ENCODE assay signal across 8 cellular contexts in genomic region chr14:102592969-102593840, GRCh38. TPM values are rescaled to one million over a fixed set of nuclear protein-coding genes. Genes with fewer than 3 reads are reported as not detected.
A peak's percentile ranks its signal among the peaks of the same experiment; 100 is the strongest.
DNase-seq lines count a peak whose midpoint lies in the region; ATAC-seq and TF ChIP-seq lines count a peak whose summit lies in the region.

No MANE protein-coding gene starts in this region.

- ATAC-seq in GM21825 (IDR thresholded peaks at IDR 0.05; ENCODE audit: unreplicated experiment) (peak; percentile 16), GM18858 (IDR thresholded peaks at IDR 0.05; ENCODE audit: unreplicated experiment) (no peak)

- DNase-seq in ELR (ENCODE audit: low read depth) (peak; percentile 66), MG63 (peak; percentile 32), mesothelial cell of epicardium (ENCODE audit: low spot score in 2 of 2, unreplicated experiment in 2 of 2) (peak; percentile 34 to 68)
- DNase-seq in activated CD4-positive, alpha-beta memory T cell treated with anti-CD3 and anti-CD28 coated beads, Interleukin-2, amount 10 ng/mL, durations not matched to agents 7 days and 5 days, result peak; percentile 67
- DNase-seq in effector memory CD4-positive, alpha-beta T cell, result peak; percentile 23 to 42 (median 32)
- DNase-seq in stimulated activated CD8-positive, alpha-beta memory T cell treated with anti-CD3 and anti-CD28 coated beads, Interleukin-2, amount 100 ng/mL, for 48 hours (ENCODE audit: low read depth in 2 of 2), result peak; percentile 25 to 28

- peaks cover 24% of the 10 kb centered on the region for H3K4me1 Mint-ChIP-seq in activated CD4-positive, alpha-beta memory T cell treated with anti-CD3 and anti-CD28 coated beads, Interleukin-2, amount 10 ng/mL, durations not matched to agents 7 days and 5 days
- H3K4me1 Mint-ChIP-seq in mesothelial cell of epicardium, result peaks cover 47% of the 10 kb centered on the region

- CTCF ChIA-PET in activated CD4-positive, alpha-beta memory T cell treated with anti-CD3 and anti-CD28 coated beads, Interleukin-2, amount 10 ng/mL, durations not matched to agents 7 days and 5 days (lab: Charles Lee), result interaction anchor here (1.0 to 3.0 kb wide), 10 partner anchors 11 to 78 kb away, joined by 4 to 29 read pairs (median 6); no protein-coding TSS in a partner anchor

- H3K4me3 ChIP-seq in MG63, result peak overlapping the region; percentile 63
- peak overlapping the region; percentile 80 for H3K4me3 ChIP-seq in effector memory CD4-positive, alpha-beta T cell (ENCODE audit: insufficient read depth, low read depth, low read length, poor library complexity, severe bottlenecking)

- peak overlapping the region; percentile 85 for H3K4me3 Mint-ChIP-seq in activated CD4-positive, alpha-beta memory T cell treated with anti-CD3 and anti-CD28 coated beads, Interleukin-2, amount 10 ng/mL, durations not matched to agents 7 days and 5 days
- peak overlapping the region; percentile 89 for H3K4me3 Mint-ChIP-seq in mesothelial cell of epicardium

- no peaks in the 10 kb centered on the region for H3K27me3 Mint-ChIP-seq in activated CD4-positive, alpha-beta memory T cell treated with anti-CD3 and anti-CD28 coated beads, Interleukin-2, amount 10 ng/mL, durations not matched to agents 7 days and 5 days
- no peaks in the 10 kb centered on the region for H3K27me3 Mint-ChIP-seq in mesothelial cell of epicardium (ENCODE audit: low read depth)

- H3K36me3 Mint-ChIP-seq in activated CD4-positive, alpha-beta memory T cell treated with anti-CD3 and anti-CD28 coated beads, Interleukin-2, amount 10 ng/mL, durations not matched to agents 7 days and 5 days (ENCODE audit: low read depth), result peaks cover 11% of the 10 kb centered on the region
- H3K36me3 Mint-ChIP-seq in mesothelial cell of epicardium, result no peaks in the 10 kb centered on the region

- H3K9me3 Mint-ChIP-seq in activated CD4-positive, alpha-beta memory T cell treated with anti-CD3 and anti-CD28 coated beads, Interleukin-2, amount 10 ng/mL, durations not matched to agents 7 days and 5 days, result no peaks in the 10 kb centered on the region
- H3K9me3 Mint-ChIP-seq in mesothelial cell of epicardium, result no peaks in the 10 kb centered on the region

- peak overlapping the region; percentile 73 for H3K27ac ChIP-seq in effector memory CD4-positive, alpha-beta T cell (ENCODE audit: insufficient read depth, low read length, poor library complexity, severe bottlenecking)

- peak overlapping the region; percentile 50 for H3K27ac Mint-ChIP-seq in activated CD4-positive, alpha-beta memory T cell treated with anti-CD3 and anti-CD28 coated beads, Interleukin-2, amount 10 ng/mL, durations not matched to agents 7 days and 5 days
- peak overlapping the region; percentile 94 for H3K27ac Mint-ChIP-seq in mesothelial cell of epicardium

- peaks cover 14% of the 10 kb centered on the region for H3K4me1 ChIP-seq in effector memory CD4-positive, alpha-beta T cell (ENCODE audit: control insufficient read depth, insufficient read depth, low read length, poor library complexity, severe bottlenecking)

- peak; percentile 60 for TF ChIP-seq CTCF in mesothelial cell of epicardium (IDR thresholded peaks at IDR 0.05; ENCODE audit: unreplicated experiment)

- POLR2A ChIA-PET in activated CD4-positive, alpha-beta memory T cell treated with anti-CD3 and anti-CD28 coated beads, Interleukin-2, amount 10 ng/mL, durations not matched to agents 7 days and 5 days (lab: Charles Lee), result interaction anchor here (0.9 to 4.3 kb wide), 2 partner anchors 15 to 69 kb away, joined by 3 to 23 read pairs; no protein-coding TSS in a partner anchor

- H3K36me3 ChIP-seq in MG63, result peaks cover 2% of the 10 kb centered on the region; the same call in 1 of the 2 replicates
- H3K36me3 ChIP-seq in effector memory CD4-positive, alpha-beta T cell (ENCODE audit: control insufficient read depth, insufficient read depth, low read length), result no peaks in the 10 kb centered on the region

- H3K9me3 ChIP-seq in MG63, result no peaks in the 10 kb centered on the region
- H3K9me3 ChIP-seq in effector memory CD4-positive, alpha-beta T cell (ENCODE audit: control insufficient read depth, low read length), result no peaks in the 10 kb centered on the region

- H3K27me3 ChIP-seq in MG63, result no peaks in the 10 kb centered on the region
- no peaks in the 10 kb centered on the region for H3K27me3 ChIP-seq in effector memory CD4-positive, alpha-beta T cell (replicated peaks; ENCODE audit: control insufficient read depth, insufficient read depth, low read length, poor library complexity, severe bottlenecking)

RNA-seq across cellular contexts. Expression of gene RCOR1, which starts 0.8 kb away (rescaled TPM):
- total RNA-seq in MG63 (2014; rRNA removed; shearing (Covaris generic); ENCODE audit: low replicate concordance), result 7.1 and 12.0 TPM in 2 replicates
- 10 to 100 TPM; 22.1 to 23.4 TPM for total RNA-seq in activated CD4-positive, alpha-beta memory T cell treated with anti-CD3 and anti-CD28 coated beads, Interleukin-2, amount 10 ng/mL, durations not matched to agents 7 days and 5 days
- total RNA-seq in mesothelial cell of epicardium, result 43.2 to 47.4 TPM (median 45.1 TPM) in 3 replicates
